ENCODE assay signal across 7 cellular contexts in genomic region chrX:79270401-79270800, GRCh38.
DNase-seq lines count a peak whose midpoint lies in the region; ATAC-seq and TF ChIP-seq lines count a peak whose summit lies in the region.

No MANE protein-coding gene starts in this region.

- ATAC-seq in GM18873 (IDR thresholded peaks at IDR 0.05; ENCODE audit: low FRiP score, unreplicated experiment) = peak; percentile 88
- ATAC-seq in HG02943 (IDR thresholded peaks at IDR 0.05; ENCODE audit: low read depth, unreplicated experiment) = peak; percentile 90

- TF ChIP-seq CTCF in transverse colon (IDR thresholded peaks at IDR 0.05) (peak in 1 of 5 experiments; percentile 8), mammary epithelial cell (conservative IDR thresholded peaks at IDR 0.05 in 1 of 2, IDR thresholded peaks at IDR 0.05 in 1 of 2; ENCODE audit: extremely low read depth in 1 of 2, insufficient read depth in 1 of 2, low read depth in 1 of 2, low read length in 2 of 2) (peak in 1 of 2 donors; percentile 15)

- H3K36me3 ChIP-seq in SJCRH30 = no peaks in the 10 kb centered on the region
- no peaks in the 10 kb centered on the region for H3K36me3 ChIP-seq in mesendoderm (ENCODE audit: control insufficient read depth, insufficient read depth, low read length)
- no peaks in the 10 kb centered on the region for H3K36me3 ChIP-seq in transverse colon
- H3K36me3 ChIP-seq in mammary epithelial cell (ENCODE audit: insufficient read depth, low read length) = no peaks in the 10 kb centered on the region

- H3K4me3 ChIP-seq in SJCRH30 (no peak overlapping the region), mesendoderm (ENCODE audit: low read length) (no peak overlapping the region), transverse colon (no peak overlapping the region), mammary epithelial cell (replicated peaks in 1 of 3; ENCODE audit: insufficient read depth in 1 of 3, low read depth in 2 of 3, low read length in 3 of 3) (no peak overlapping the region)

- H3K27ac Mint-ChIP-seq in activated naive CD4-positive, alpha-beta T cell treated with anti-CD3 and anti-CD28 coated beads for 36 hours = peak overlapping the region; percentile 89

- no peak for TF ChIP-seq POLR2A in transverse colon (IDR thresholded peaks at IDR 0.05)

- H3K27me3 Mint-ChIP-seq in activated naive CD4-positive, alpha-beta T cell treated with anti-CD3 and anti-CD28 coated beads for 36 hours (ENCODE audit: low read depth) = no peaks in the 10 kb centered on the region

- no TSS peak for BruUV-seq in mammary epithelial cell (replicated peaks; lab: Mats Ljungman, UMichigan)

- no peak overlapping the region for H3K23ac ChIP-seq in mesendoderm (ENCODE audit: low read length)

- no peak overlapping the region for H2BK120ac ChIP-seq in mesendoderm (ENCODE audit: low read depth, low read length)

- no peak overlapping the region for H2BK5ac ChIP-seq in mesendoderm (ENCODE audit: low read length)

- no peak overlapping the region for H3K27ac ChIP-seq in SJCRH30
- H3K27ac ChIP-seq in mesendoderm (ENCODE audit: low read depth, low read length) = no peak overlapping the region
- H3K27ac ChIP-seq in transverse colon = no peak overlapping the region
- H3K27ac ChIP-seq in mammary epithelial cell (ENCODE audit: insufficient read depth, low read depth, low read length) = no peak overlapping the region

- H3K4me3 Mint-ChIP-seq in activated naive CD4-positive, alpha-beta T cell treated with anti-CD3 and anti-CD28 coated beads for 36 hours = peak overlapping the region; percentile 52

- H3K9me3 ChIP-seq in SJCRH30 (replicated peaks) (no peaks in the 10 kb centered on the region), transverse colon (no peaks in the 10 kb centered on the region), mammary epithelial cell (replicated peaks; ENCODE audit: insufficient read depth, low read length) (no peaks in the 10 kb centered on the region)

- no peaks in the 10 kb centered on the region for H4K20me1 ChIP-seq in mammary epithelial cell (ENCODE audit: insufficient read depth, low read length)

- H3K4me1 Mint-ChIP-seq in activated naive CD4-positive, alpha-beta T cell treated with anti-CD3 and anti-CD28 coated beads for 36 hours (ENCODE audit: low read depth) = peaks cover 42% of the 10 kb centered on the region

- no peaks in the 10 kb centered on the region for H3K79me1 ChIP-seq in mesendoderm (ENCODE audit: low read length)

- dilution Hi-C loops in mammary epithelial cell (cut with HindIII; ENCODE audit: low sequenced_read_pairs) = no loop called here

- no peak overlapping the region for H4K8ac ChIP-seq in mesendoderm (ENCODE audit: low read depth, low read length)

- H3K9ac ChIP-seq in mesendoderm (ENCODE audit: low read length) (no peak overlapping the region), mammary epithelial cell (ENCODE audit: insufficient read depth, low read length) (no peak overlapping the region)

- H4K5ac ChIP-seq in mesendoderm (ENCODE audit: low read length) = no peak overlapping the region

- H2AK5ac ChIP-seq in mesendoderm (ENCODE audit: low read length) = no peak overlapping the region

- no peak overlapping the region for H3K4me2 ChIP-seq in mesendoderm (ENCODE audit: low read length)
- no peak overlapping the region for H3K4me2 ChIP-seq in mammary epithelial cell (ENCODE audit: insufficient read depth, low read depth, low read length)

- H2AFZ ChIP-seq in mammary epithelial cell (ENCODE audit: low read depth, low read length) = no peak overlapping the region

- intact Hi-C loops in activated naive CD4-positive, alpha-beta T cell treated with anti-CD3 and anti-CD28 coated beads for 36 hours (cut with micrococcal nuclease) = loop anchor here (1.0 to 5.0 kb wide), 13 partner anchors 11 to 1133 kb away; partner anchors contain the start of genes ITM2A, P2RY10 and TAF9B
- intact Hi-C loops in transverse colon (cut with DNase I; ENCODE audit: low total_unique reads) = no loop called here
- intact Hi-C loops in mammary epithelial cell (cut with micrococcal nuclease) = no loop called here

- DNase-seq in SJCRH30 (peak; percentile 38 to 62), mesendoderm (peak; percentile 59), transverse colon (peak; percentile 54), mammary epithelial cell (no peak)
- DNase-seq in activated naive CD4-positive, alpha-beta T cell treated with anti-CD3 and anti-CD28 coated beads for 36 hours = peak; percentile 88

- no peak overlapping the region for H3K18ac ChIP-seq in mesendoderm (ENCODE audit: low read length)

- CTCF ChIA-PET in activated naive CD4-positive, alpha-beta T cell treated with anti-CD3 and anti-CD28 coated beads for 36 hours (lab: Charles Lee) = interaction anchor here (0.6 to 2.8 kb wide), 7 partner anchors 25 to 188 kb away, joined by 3 to 10 read pairs (median 3); no protein-coding TSS in a partner anchor
- CTCF ChIA-PET in mammary epithelial cell (lab: Charles Lee; ENCODE audit: low non-redundant PET) = no interaction called here

- H3K56ac ChIP-seq in mesendoderm (ENCODE audit: low read length) = no peak overlapping the region

- H3K27me3 ChIP-seq in SJCRH30 (no peaks in the 10 kb centered on the region), mesendoderm (ENCODE audit: insufficient read depth, low read length, poor library complexity) (no peaks in the 10 kb centered on the region), transverse colon (no peaks in the 10 kb centered on the region), mammary epithelial cell (ENCODE audit: insufficient read depth, low read length) (peaks cover 3% of the 10 kb centered on the region)

- H3K79me2 ChIP-seq in mesendoderm (ENCODE audit: control insufficient read depth, insufficient read depth, low read length) (no peaks in the 10 kb centered on the region), mammary epithelial cell (ENCODE audit: insufficient read depth, low read length) (no peaks in the 10 kb centered on the region)

- H3K36me3 Mint-ChIP-seq in activated naive CD4-positive, alpha-beta T cell treated with anti-CD3 and anti-CD28 coated beads for 36 hours (ENCODE audit: low read depth) = no peaks in the 10 kb centered on the region

- H3K4ac ChIP-seq in mesendoderm (ENCODE audit: low read depth, low read length) = no peak overlapping the region

- TF ChIP-seq EP300 in transverse colon (IDR thresholded peaks at IDR 0.05; ENCODE audit: low read depth) = no peak

- no CpG with 5 or more reads among the region's 4 CpGs for WGBS in mesendoderm (ENCODE audit: extremely low coverage, insufficient coverage, low lambda C conversion rate)
- WGBS in transverse colon (ENCODE audit: low coverage in 1 of 2), 2 donors = 6 to 13% methylated on average over 3 to 4 of the region's 4 CpGs
- WGBS in mammary epithelial cell (ENCODE audit: low coverage, missing lambda C conversion rate) = 17% methylated on average over 4 of the region's 4 CpGs

- in situ Hi-C loops in transverse colon (cut with MboI; ENCODE audit: low pct_ligation_motif_present in 1 of 4, low pct_unique_long_range_greater_than_20kb in 1 of 4, low sequenced_read_pairs in 3 of 4) (no loop called here), mammary epithelial cell (cut with MboI; ENCODE audit: low sequenced_read_pairs in 2 of 2) (no loop called here)

- H2BK15ac ChIP-seq in mesendoderm (replicated peaks; ENCODE audit: low read depth) = no peak overlapping the region

- H3K4me1 ChIP-seq in SJCRH30 (peaks cover 9% of the 10 kb centered on the region), mesendoderm (ENCODE audit: control insufficient read depth, low read depth, low read length) (no peaks in the 10 kb centered on the region), transverse colon (no peaks in the 10 kb centered on the region), mammary epithelial cell (ENCODE audit: insufficient read depth, low read length) (no peaks in the 10 kb centered on the region)

- H3K9me3 Mint-ChIP-seq in activated naive CD4-positive, alpha-beta T cell treated with anti-CD3 and anti-CD28 coated beads for 36 hours = no peaks in the 10 kb centered on the region
